11 cellular contexts compared by ENCODE assay signal in the genomic region with DNA sequence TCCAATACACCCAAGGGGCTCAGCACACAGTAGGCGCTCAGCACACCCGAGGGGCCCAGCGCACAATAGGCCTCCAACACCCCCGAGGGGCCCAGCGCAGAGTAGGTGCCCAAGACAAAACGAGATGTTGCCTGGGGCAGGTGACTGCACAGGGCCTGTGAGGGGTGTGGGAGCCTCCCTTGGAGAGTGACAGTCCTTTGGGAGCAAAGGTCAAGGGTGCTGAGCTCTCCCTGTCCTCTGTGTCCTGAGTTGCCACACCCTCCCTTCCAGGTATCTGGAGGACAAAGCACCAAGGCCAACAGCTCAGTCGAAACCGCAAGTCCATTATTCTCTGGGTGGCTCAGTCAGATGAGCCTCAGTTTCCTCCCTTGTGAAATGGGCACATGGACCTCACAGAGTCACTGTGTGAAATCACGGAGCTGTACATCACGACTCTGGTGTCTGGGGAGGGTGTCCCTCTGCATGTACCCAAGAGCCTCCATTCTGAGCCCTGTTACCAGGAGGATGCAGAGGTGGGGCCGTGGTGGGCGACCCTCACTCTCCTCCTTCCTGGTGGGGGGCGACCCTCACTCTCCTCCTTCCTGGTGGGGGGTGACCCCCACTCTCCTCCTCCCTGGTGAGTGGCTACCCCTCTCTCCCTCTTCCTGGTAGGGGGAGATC.
DNase-seq lines count a peak whose midpoint lies in the region; ATAC-seq, FAIRE-seq and TF ChIP-seq lines count a peak whose summit lies in the region.
"Had no signal": no experiment of that assay in that cellular context is flagged by ENCODE, and none has a peak within 500 bp of the region (broad histone marks: within the 10 kb centered on the region; RNA-seq: fewer than 3 reads in every experiment).

No MANE protein-coding gene starts in this region.

- H3K27ac ChIP-seq in H1 (ENCODE audit: low read depth, low read length) = no peak overlapping the region
- H3K27ac ChIP-seq in MM.1S (ENCODE audit: low read length) = no peak overlapping the region

- H2BK15ac ChIP-seq in H1 (ENCODE audit: low read length) = peak overlapping the region; percentile 53; the same call in 1 of the 2 replicates

- no peak overlapping the region for H3K56ac ChIP-seq in H1 (replicated peaks; ENCODE audit: insufficient read length, low read depth, low read length)

- no peak overlapping the region for H3K23ac ChIP-seq in H1 (ENCODE audit: insufficient read length)

- H2BK20ac ChIP-seq in H1 (ENCODE audit: low read length) = no peak overlapping the region

- H3K27me3 ChIP-seq in H1 (replicated peaks in 1 of 4; ENCODE audit: control insufficient read depth in 3 of 4, extremely low read depth in 1 of 4, insufficient read depth in 3 of 4, low read length in 3 of 4) (no peaks in the 10 kb centered on the region; a peak in 2 of 7 replicates), MM.1S (replicated peaks; ENCODE audit: insufficient read depth, low read length) (no peaks in the 10 kb centered on the region)

- no peaks in the 10 kb centered on the region for H4K20me1 ChIP-seq in H1 (replicated peaks in 1 of 2; ENCODE audit: control insufficient read depth in 1 of 2, insufficient read depth in 2 of 2, low read length in 2 of 2)
- no peaks in the 10 kb centered on the region for H4K20me1 ChIP-seq in MM.1S (ENCODE audit: insufficient read depth, low read length)

- POLR2A ChIA-PET in H1 (lab: Charles Lee; ENCODE audit: partially characterized antibody) = no interaction called here

- H3K9me3 Mint-ChIP-seq in activated CD8-positive, alpha-beta memory T cell treated with anti-CD3 and anti-CD28 coated beads, Interleukin-2, amount 10 ng/mL, durations not matched to agents 7 days and 5 days (ENCODE audit: low read depth) = no peaks in the 10 kb centered on the region
- H3K9me3 Mint-ChIP-seq in stimulated activated effector memory CD8-positive, alpha-beta T cell treated with anti-CD3 and anti-CD28 coated beads, Interleukin-12 subunit alpha, Interleukin-12 subunit beta, amount 100 ng/mL, for 72 hours = no peaks in the 10 kb centered on the region
- H3K9me3 Mint-ChIP-seq: effector memory CD8-positive, alpha-beta T cell had no signal

- no peak overlapping the region for H3K27ac Mint-ChIP-seq in activated CD8-positive, alpha-beta memory T cell treated with anti-CD3 and anti-CD28 coated beads, Interleukin-2, amount 10 ng/mL, durations not matched to agents 7 days and 5 days
- H3K27ac Mint-ChIP-seq in stimulated activated effector memory CD8-positive, alpha-beta T cell treated with anti-CD3 and anti-CD28 coated beads, Interleukin-12 subunit alpha, Interleukin-12 subunit beta, amount 100 ng/mL, for 72 hours = no peak overlapping the region
- H3K27ac Mint-ChIP-seq: effector memory CD8-positive, alpha-beta T cell had no signal

- H3K9me3 ChIP-seq in H1 (ENCODE audit: insufficient read depth in 2 of 2, low read depth in 1 of 2, low read length in 1 of 2) = no peaks in the 10 kb centered on the region
- H3K9me3 ChIP-seq in MM.1S (replicated peaks; ENCODE audit: insufficient read depth, low read length) = no peaks in the 10 kb centered on the region

- WGBS in H1 (ENCODE audit: extremely low coverage in 1 of 2, insufficient coverage in 1 of 2, insufficient read length in 1 of 2, insufficient replicate concordance in 2 of 2, low coverage in 1 of 2, low lambda C conversion rate in 2 of 2, missing lambda C conversion rate in 1 of 2), 2 experiments = 95% methylated on average over 13 of the region's 13 CpGs; no CpG with 5 or more reads in 1 of the 2 experiments

- TF ChIP-seq RAD21 in H1 (IDR thresholded peaks at IDR 0.05 in 1 of 2, conservative IDR thresholded peaks at IDR 0.05 in 1 of 2; ENCODE audit: low read depth in 2 of 2, low read length in 2 of 2) = no peak

- no peaks in the 10 kb centered on the region for H3K79me1 ChIP-seq in H1 (ENCODE audit: low read depth, low read length)

- no peak overlapping the region for H2AFZ ChIP-seq in H1 (ENCODE audit: low read length)
- H2AFZ ChIP-seq in MM.1S (ENCODE audit: low read length) = no peak overlapping the region

- H3K36me3 Mint-ChIP-seq in activated CD8-positive, alpha-beta memory T cell treated with anti-CD3 and anti-CD28 coated beads, Interleukin-2, amount 10 ng/mL, durations not matched to agents 7 days and 5 days = no peaks in the 10 kb centered on the region
- peaks cover 5% of the 10 kb centered on the region for H3K36me3 Mint-ChIP-seq in stimulated activated effector memory CD8-positive, alpha-beta T cell treated with anti-CD3 and anti-CD28 coated beads, Interleukin-12 subunit alpha, Interleukin-12 subunit beta, amount 100 ng/mL, for 72 hours

- ATAC-seq in activated CD8-positive, alpha-beta memory T cell treated with anti-CD3 and anti-CD28 coated beads, Interleukin-2, amount 10 ng/mL, durations not matched to agents 7 days and 5 days = no peak
- ATAC-seq in stimulated activated effector memory CD8-positive, alpha-beta T cell treated with anti-CD3 and anti-CD28 coated beads, Interleukin-12 subunit alpha, Interleukin-12 subunit beta, amount 100 ng/mL, for 72 hours = peak; percentile 40
- ATAC-seq in HG02759 (IDR thresholded peaks at IDR 0.05; ENCODE audit: unreplicated experiment) = no peak
- ATAC-seq: effector memory CD8-positive, alpha-beta T cell had no signal

- H3K36me3 ChIP-seq in H1 (ENCODE audit: control insufficient read depth in 2 of 4, insufficient read depth in 4 of 4, low read length in 3 of 4) (no peaks in the 10 kb centered on the region), MM.1S (replicated peaks; ENCODE audit: insufficient read depth, low read length) (no peaks in the 10 kb centered on the region)

- no peak overlapping the region for H4K91ac ChIP-seq in H1 (replicated peaks; ENCODE audit: insufficient read length, low read length)

- CTCF ChIA-PET in activated CD8-positive, alpha-beta memory T cell treated with anti-CD3 and anti-CD28 coated beads, Interleukin-2, amount 10 ng/mL, durations not matched to agents 7 days and 5 days (lab: Charles Lee) = no interaction called here
- CTCF ChIA-PET in H1 (lab: Charles Lee; ENCODE audit: partially characterized antibody) = interaction anchor here (0.7 to 1.5 kb wide), 3 partner anchors 38 to 280 kb away, joined by 3 read pairs; no protein-coding TSS in a partner anchor

- H2BK5ac ChIP-seq in H1 (ENCODE audit: low read depth, low read length) = peak overlapping the region; percentile 24; the same call in 1 of the 2 replicates

- H3K18ac ChIP-seq in H1 (ENCODE audit: extremely low read depth, low read length) = no peak overlapping the region

- TF ChIP-seq EP300 in H1 (IDR thresholded peaks at IDR 0.05; ENCODE audit: borderline replicate concordance in 1 of 2, low read depth in 2 of 2, low read length in 2 of 2) = no peak

- DNase-seq in activated CD8-positive, alpha-beta memory T cell treated with anti-CD3 and anti-CD28 coated beads, Interleukin-2, amount 50 U/mL, for 4 hours = peak; percentile 12
- no peak for DNase-seq in activated CD8-positive, alpha-beta memory T cell treated with anti-CD3 and anti-CD28 coated beads, Interleukin-2, amount 10 ng/mL, durations not matched to agents 7 days and 5 days
- DNase-seq in NB4 (ENCODE audit: low read depth) (peak; percentile 48), H1 (ENCODE audit: low read depth in 1 of 2, low spot score in 2 of 2) (peak in 1 of 2 experiments; percentile 44), MM.1S (no peak)
- DNase-seq in stimulated activated effector memory CD8-positive, alpha-beta T cell treated with anti-CD3 and anti-CD28 coated beads, Interleukin-12 subunit alpha, Interleukin-12 subunit beta, amount 100 ng/mL, for 72 hours (ENCODE audit: low spot score in 2 of 2) = no peak
- no peak for DNase-seq in effector CD8-positive, alpha-beta T cell (lab: John Stamatoyannopoulos, UW)
- DNase-seq: effector memory CD8-positive, alpha-beta T cell; NCI-H2107 had no signal

- H4K5ac ChIP-seq in H1 (ENCODE audit: insufficient read length, low read depth, low read length) = no peak overlapping the region

- H3K23me2 ChIP-seq in H1 (ENCODE audit: low read depth, low read length) = no peaks in the 10 kb centered on the region; the same call in 1 of the 2 replicates

- FAIRE-seq in H1 (lab: Jason Lieb, UNC) = no peak
- FAIRE-seq: G401.6 had no signal

- H2AK5ac ChIP-seq in H1 (ENCODE audit: low read depth, low read length) = no peak overlapping the region

- TF ChIP-seq CTCF in NB4 (IDR thresholded peaks at IDR 0.05; ENCODE audit: low read depth, low read length) = no peak
- TF ChIP-seq CTCF in H1 (IDR thresholded peaks at IDR 0.05; ENCODE audit: control extremely low read depth in 1 of 3, insufficient read depth in 1 of 3, low read depth in 1 of 3, low read length in 3 of 3) = no peak
- no peak for TF ChIP-seq CTCF in MM.1S (IDR thresholded peaks at IDR 0.05; ENCODE audit: low read length)

- no peak overlapping the region for H3K14ac ChIP-seq in H1 (ENCODE audit: insufficient read length)

- no peak overlapping the region for H2BK120ac ChIP-seq in H1 (replicated peaks; ENCODE audit: low read depth, low read length)

- H4K8ac ChIP-seq in H1 (ENCODE audit: extremely low read depth, insufficient read depth, low read length) = no peak overlapping the region

- H3K4me3 ChIP-seq in NB4 (ENCODE audit: low read depth, low read length) = no peak overlapping the region
- no peak overlapping the region for H3K4me3 ChIP-seq in H1 (ENCODE audit: extremely low read depth in 1 of 4, insufficient read depth in 2 of 4, low read depth in 3 of 4, low read length in 4 of 4)
- H3K4me3 ChIP-seq in MM.1S (ENCODE audit: low read length) = no peak overlapping the region

- peaks cover 0 to 11% (median 5%) of the 10 kb centered on the region in 4 experiments; a peak in 3 of 7 replicates for H3K4me1 ChIP-seq in H1 (replicated peaks in 1 of 4; ENCODE audit: control insufficient read depth in 3 of 4, insufficient read depth in 4 of 4, low read length in 3 of 4)
- no peaks in the 10 kb centered on the region for H3K4me1 ChIP-seq in MM.1S (ENCODE audit: low read length)

- H3K9me2 ChIP-seq in MM.1S (replicated peaks; ENCODE audit: insufficient read depth, low read length) = no peaks in the 10 kb centered on the region

- H3K4me2 ChIP-seq in H1 (ENCODE audit: insufficient read depth in 1 of 2, low read depth in 2 of 2, low read length in 2 of 2) (no peak overlapping the region), MM.1S (ENCODE audit: low read depth, low read length) (no peak overlapping the region)

- H3K4me3 Mint-ChIP-seq in activated CD8-positive, alpha-beta memory T cell treated with anti-CD3 and anti-CD28 coated beads, Interleukin-2, amount 10 ng/mL, durations not matched to agents 7 days and 5 days = no peak overlapping the region
- no peak overlapping the region for H3K4me3 Mint-ChIP-seq in stimulated activated effector memory CD8-positive, alpha-beta T cell treated with anti-CD3 and anti-CD28 coated beads, Interleukin-12 subunit alpha, Interleukin-12 subunit beta, amount 100 ng/mL, for 72 hours
- H3K4me3 Mint-ChIP-seq: effector memory CD8-positive, alpha-beta T cell had no signal

- no peaks in the 10 kb centered on the region for H3F3A ChIP-seq in MM.1S (ENCODE audit: insufficient read depth, low read length)

- no peak overlapping the region for H3K9ac ChIP-seq in H1 (replicated peaks in 1 of 4; ENCODE audit: extremely low read depth in 1 of 4, low read depth in 3 of 4, low read length in 3 of 4)
- no peak overlapping the region for H3K9ac ChIP-seq in MM.1S (ENCODE audit: low read length)

- H2BK12ac ChIP-seq in H1 (ENCODE audit: low read depth, low read length) = 0 out of 2 replicates have a peak overlapping the region, but pooled peaks have one; percentile 17

- no peak for TF ChIP-seq POLR2A in NB4 (IDR thresholded peaks at IDR 0.05; ENCODE audit: extremely low read depth, insufficient read length)
- no peak for TF ChIP-seq POLR2A in H1 (IDR thresholded peaks at IDR 0.05; ENCODE audit: control extremely low read depth in 1 of 2, low read depth in 2 of 2, low read length in 2 of 2)

- H3K79me2 ChIP-seq in H1 (ENCODE audit: control insufficient read depth in 1 of 2, insufficient read depth in 2 of 2, low read length in 2 of 2) = no peaks in the 10 kb centered on the region
- H3K79me2 ChIP-seq in MM.1S (ENCODE audit: low read length) = no peaks in the 10 kb centered on the region

- H3K4ac ChIP-seq in H1 (replicated peaks; ENCODE audit: insufficient read length, low read depth, low read length) = no peak overlapping the region

- H3K27me3 Mint-ChIP-seq in activated CD8-positive, alpha-beta memory T cell treated with anti-CD3 and anti-CD28 coated beads, Interleukin-2, amount 10 ng/mL, durations not matched to agents 7 days and 5 days = peaks cover 5% of the 10 kb centered on the region
- H3K27me3 Mint-ChIP-seq: effector memory CD8-positive, alpha-beta T cell had no signal

- H3K4me1 Mint-ChIP-seq in activated CD8-positive, alpha-beta memory T cell treated with anti-CD3 and anti-CD28 coated beads, Interleukin-2, amount 10 ng/mL, durations not matched to agents 7 days and 5 days = peaks cover 8% of the 10 kb centered on the region
- peaks cover 11% of the 10 kb centered on the region for H3K4me1 Mint-ChIP-seq in stimulated activated effector memory CD8-positive, alpha-beta T cell treated with anti-CD3 and anti-CD28 coated beads, Interleukin-12 subunit alpha, Interleukin-12 subunit beta, amount 100 ng/mL, for 72 hours

Comparison
In these comparisons a context has a peak if more than half of its experiments do, and no peak if none do; other contexts are left out.
1. DNase-seq: peak in activated CD8-positive, alpha-beta memory T cell treated with anti-CD3 and anti-CD28 coated beads, Interleukin-2, amount 50 U/mL, for 4 hours (single experiment) and NB4 (single experiment); none in activated CD8-positive, alpha-beta memory T cell treated with anti-CD3 and anti-CD28 coated beads, Interleukin-2, amount 10 ng/mL, durations not matched to agents 7 days and 5 days (single experiment), stimulated activated effector memory CD8-positive, alpha-beta T cell treated with anti-CD3 and anti-CD28 coated beads, Interleukin-12 subunit alpha, Interleukin-12 subunit beta, amount 100 ng/mL, for 72 hours (0 of 2), effector CD8-positive, alpha-beta T cell (single experiment) and MM.1S (single experiment).